Comparison of ENCODE assay signal across 9 cellular contexts in genomic region chr5:42950091-42950465, GRCh38.
DNase-seq lines count a peak whose midpoint lies in the region; ATAC-seq, FAIRE-seq and TF ChIP-seq lines count a peak whose summit lies in the region.
"Had no signal": no experiment of that assay in that cellular context is flagged by ENCODE, and none has a peak within 500 bp of the region (broad histone marks: within the 10 kb centered on the region; RNA-seq: fewer than 3 reads in every experiment).

No MANE protein-coding gene starts in this region.

- H3K36me3 ChIP-seq in ACC112 (ENCODE audit: insufficient read depth, low read length) (no peaks in the 10 kb centered on the region), HCT116 (ENCODE audit: control insufficient read depth in 1 of 2, insufficient read depth in 2 of 2, low read length in 2 of 2) (no peaks in the 10 kb centered on the region; a peak in 1 of 4 replicates), astrocyte (ENCODE audit: insufficient read depth, low read length) (no peaks in the 10 kb centered on the region), muscle layer of duodenum (ENCODE audit: control insufficient read depth in 1 of 2, insufficient read depth in 2 of 2, low read length in 2 of 2) (no peaks in the 10 kb centered on the region)

- intact Hi-C loops in HCT116 (cut with micrococcal nuclease): no loop called here

- H3K4me1 Mint-ChIP-seq in astrocyte (ENCODE audit: low read depth, unreplicated experiment): peaks cover 5% of the 10 kb centered on the region

- H3K4me2 ChIP-seq in HCT116 (ENCODE audit: low read length): peak overlapping the region; percentile 71
- peak overlapping the region; percentile 93 for H3K4me2 ChIP-seq in astrocyte (ENCODE audit: low read length)

- no peak for DNase-seq in HCT116 (ENCODE audit: low read depth, low spot score)
- DNase-seq in astrocyte (ENCODE audit: low read depth): no peak
- no peak for DNase-seq in stimulated activated CD4-positive, alpha-beta T cell treated with anti-CD3 and anti-CD28 coated beads, Interleukin-4, amount 100 ng/mL, for 4 hours
- DNase-seq in NCI-H510A (lab: John Stamatoyannopoulos, UW): no peak
- DNase-seq: NCI-H1417 treated with DMSO at 0.1 percent for 48 hours had no signal

- H3K4me1 ChIP-seq in ACC112 (ENCODE audit: control insufficient read depth, insufficient read depth, low read length, unreplicated experiment) (peaks cover 15% of the 10 kb centered on the region), HCT116 (ENCODE audit: control insufficient read depth in 1 of 2, insufficient read depth in 2 of 2, low read length in 2 of 2) (peaks cover 16 to 31% of the 10 kb centered on the region in 2 experiments), astrocyte (ENCODE audit: insufficient read depth, low read length) (peaks cover 21% of the 10 kb centered on the region), muscle layer of duodenum (ENCODE audit: control insufficient read depth in 1 of 2, insufficient read depth in 2 of 2, low read length in 2 of 2) (peaks cover 0 to 29% of the 10 kb centered on the region in 2 donors)

- H3K27ac ChIP-seq in ACC112 (ENCODE audit: low read depth, low read length) (peak overlapping the region; percentile 94), HCT116 (ENCODE audit: low read depth, low read length) (peak overlapping the region; percentile 93), astrocyte (ENCODE audit: low read depth, low read length) (peak overlapping the region; percentile 95), muscle layer of duodenum (ENCODE audit: low read length) (peak overlapping the region; percentile 80)

- TF ChIP-seq RAD21 in HCT116 (IDR thresholded peaks at IDR 0.05; ENCODE audit: low read depth): no peak

- no peak for ATAC-seq in HCT116
- ATAC-seq in HG02588 (IDR thresholded peaks at IDR 0.05; ENCODE audit: unreplicated experiment): no peak
- no peak for ATAC-seq in GM21390 (IDR thresholded peaks at IDR 0.05; ENCODE audit: unreplicated experiment)

- peak overlapping the region; percentile 54 for H3K9ac ChIP-seq in HCT116 (ENCODE audit: low read length)
- H3K9ac ChIP-seq in astrocyte (ENCODE audit: low read length): peak overlapping the region; percentile 85

- RAD21 ChIA-PET in HCT116 (lab: Charles Lee; ENCODE audit: low non-redundant PET in 1 of 2, low total read pairs in 2 of 2, uncharacterized antibody in 2 of 2, unreplicated experiment in 2 of 2): no interaction called here

- H3K79me2 ChIP-seq in ACC112 (ENCODE audit: control insufficient read depth, insufficient read depth, low read length, unreplicated experiment): no peaks in the 10 kb centered on the region
- no peaks in the 10 kb centered on the region for H3K79me2 ChIP-seq in HCT116 (ENCODE audit: insufficient read depth, low read length)
- peaks cover 35% of the 10 kb centered on the region for H3K79me2 ChIP-seq in astrocyte (ENCODE audit: insufficient read depth, low read length)

- H4K20me1 ChIP-seq in HCT116 (ENCODE audit: insufficient read depth): no peaks in the 10 kb centered on the region
- peaks cover 8% of the 10 kb centered on the region for H4K20me1 ChIP-seq in astrocyte (ENCODE audit: insufficient read depth, low read length)

- no peak for FAIRE-seq in astrocyte (lab: Jason Lieb, UNC)

- H3K4me3 ChIP-seq in ACC112 (ENCODE audit: low read depth, low read length) (peak overlapping the region; percentile 61), HCT116 (replicated peaks in 1 of 2; ENCODE audit: low read depth in 1 of 2, low read length in 2 of 2) (peak overlapping the region; percentile 10 to 43; a peak in 3 of 4 replicates), astrocyte (ENCODE audit: insufficient read depth, low read depth, low read length) (peak overlapping the region; percentile 41), muscle layer of duodenum (ENCODE audit: low read depth in 1 of 2, low read length in 2 of 2) (peak overlapping the region; percentile 63 to 65)

- TF ChIP-seq CTCF in HCT116 (IDR thresholded peaks at IDR 0.05 in 2 of 3, conservative IDR thresholded peaks at IDR 0.05 in 1 of 3; ENCODE audit: borderline replicate concordance in 1 of 3, insufficient read depth in 1 of 3, low read depth in 2 of 3, low read length in 2 of 3) (no peak), astrocyte (IDR thresholded peaks at IDR 0.05; ENCODE audit: insufficient read depth, low read depth, low read length) (no peak)

- H3K9me3 Mint-ChIP-seq in astrocyte (ENCODE audit: unreplicated experiment): peaks cover 11% of the 10 kb centered on the region

- BruUV-seq in HCT116 (replicated peaks; lab: Mats Ljungman, UMichigan): TSS peak; percentile 93

- POLR2A ChIA-PET in HCT116 (lab: Charles Lee): interaction anchor here (1.5 kb wide), 1 partner anchor 10 kb away, joined by 3 read pairs; no protein-coding TSS in a partner anchor

- peaks cover 6 to 28% of the 10 kb centered on the region in 2 experiments; a peak in 2 of 4 replicates for H3K9me3 ChIP-seq in HCT116 (ENCODE audit: control insufficient read depth in 1 of 2, insufficient read depth in 1 of 2, low read depth in 1 of 2, low read length in 2 of 2)
- peaks cover 16% of the 10 kb centered on the region for H3K9me3 ChIP-seq in astrocyte (ENCODE audit: insufficient read depth, low read depth, low read length)
- H3K9me3 ChIP-seq in muscle layer of duodenum (ENCODE audit: control insufficient read depth in 1 of 2, low read length in 2 of 2): peaks cover 5 to 6% of the 10 kb centered on the region in 2 donors

- TF ChIP-seq POLR2A in HCT116 (IDR thresholded peaks at IDR 0.05; ENCODE audit: borderline replicate concordance, extremely low read depth, insufficient read depth, insufficient read length): no peak

- H3K27me3 Mint-ChIP-seq in astrocyte (ENCODE audit: low read depth, unreplicated experiment): no peaks in the 10 kb centered on the region

- no peaks in the 10 kb centered on the region for H3K27me3 ChIP-seq in ACC112 (ENCODE audit: insufficient read depth, low read length)
- no peaks in the 10 kb centered on the region for H3K27me3 ChIP-seq in HCT116 (ENCODE audit: insufficient read depth, low read length)
- H3K27me3 ChIP-seq in astrocyte (ENCODE audit: insufficient read depth, low read length): no peaks in the 10 kb centered on the region
- H3K27me3 ChIP-seq in muscle layer of duodenum (ENCODE audit: low read depth, low read length): peaks cover 50% of the 10 kb centered on the region

- no peak overlapping the region for H3K27ac Mint-ChIP-seq in astrocyte (ENCODE audit: unreplicated experiment)

- H3K36me3 Mint-ChIP-seq in astrocyte (ENCODE audit: low read depth, unreplicated experiment): peaks cover 4% of the 10 kb centered on the region

- no peak overlapping the region for H3K4me3 Mint-ChIP-seq in astrocyte (ENCODE audit: unreplicated experiment)

- CTCF ChIA-PET in HCT116 (lab: Charles Lee): no interaction called here

- H3K9me2 ChIP-seq in HCT116 (ENCODE audit: insufficient read depth): no peaks in the 10 kb centered on the region

- H2AFZ ChIP-seq in ACC112 (ENCODE audit: low read length, unreplicated experiment) (peak overlapping the region; percentile 32), HCT116 (ENCODE audit: low read depth, low read length, poor library complexity, severe bottlenecking) (peak overlapping the region; percentile 70), astrocyte (ENCODE audit: low read depth, low read length) (peak overlapping the region; percentile 45)

TF ChIP-seq in HCT116, 20 proteins besides CTCF, POLR2A, EP300 and RAD21 (continues in another document):
- TF ChIP-seq SRF (IDR thresholded peaks at IDR 0.05; ENCODE audit: low read depth): no peak
- no peak for TF ChIP-seq EZH2 (IDR thresholded peaks at IDR 0.05)
- TF ChIP-seq TCF7L2 (IDR thresholded peaks at IDR 0.05; ENCODE audit: borderline replicate concordance, extremely low read depth, insufficient read depth, insufficient read length): no peak
- TF ChIP-seq SIN3A (IDR thresholded peaks at IDR 0.05; ENCODE audit: low read depth): no peak
- TF ChIP-seq ELF1 (IDR thresholded peaks at IDR 0.05; ENCODE audit: borderline replicate concordance, low read depth): no peak
- TF ChIP-seq, protein P1, sequence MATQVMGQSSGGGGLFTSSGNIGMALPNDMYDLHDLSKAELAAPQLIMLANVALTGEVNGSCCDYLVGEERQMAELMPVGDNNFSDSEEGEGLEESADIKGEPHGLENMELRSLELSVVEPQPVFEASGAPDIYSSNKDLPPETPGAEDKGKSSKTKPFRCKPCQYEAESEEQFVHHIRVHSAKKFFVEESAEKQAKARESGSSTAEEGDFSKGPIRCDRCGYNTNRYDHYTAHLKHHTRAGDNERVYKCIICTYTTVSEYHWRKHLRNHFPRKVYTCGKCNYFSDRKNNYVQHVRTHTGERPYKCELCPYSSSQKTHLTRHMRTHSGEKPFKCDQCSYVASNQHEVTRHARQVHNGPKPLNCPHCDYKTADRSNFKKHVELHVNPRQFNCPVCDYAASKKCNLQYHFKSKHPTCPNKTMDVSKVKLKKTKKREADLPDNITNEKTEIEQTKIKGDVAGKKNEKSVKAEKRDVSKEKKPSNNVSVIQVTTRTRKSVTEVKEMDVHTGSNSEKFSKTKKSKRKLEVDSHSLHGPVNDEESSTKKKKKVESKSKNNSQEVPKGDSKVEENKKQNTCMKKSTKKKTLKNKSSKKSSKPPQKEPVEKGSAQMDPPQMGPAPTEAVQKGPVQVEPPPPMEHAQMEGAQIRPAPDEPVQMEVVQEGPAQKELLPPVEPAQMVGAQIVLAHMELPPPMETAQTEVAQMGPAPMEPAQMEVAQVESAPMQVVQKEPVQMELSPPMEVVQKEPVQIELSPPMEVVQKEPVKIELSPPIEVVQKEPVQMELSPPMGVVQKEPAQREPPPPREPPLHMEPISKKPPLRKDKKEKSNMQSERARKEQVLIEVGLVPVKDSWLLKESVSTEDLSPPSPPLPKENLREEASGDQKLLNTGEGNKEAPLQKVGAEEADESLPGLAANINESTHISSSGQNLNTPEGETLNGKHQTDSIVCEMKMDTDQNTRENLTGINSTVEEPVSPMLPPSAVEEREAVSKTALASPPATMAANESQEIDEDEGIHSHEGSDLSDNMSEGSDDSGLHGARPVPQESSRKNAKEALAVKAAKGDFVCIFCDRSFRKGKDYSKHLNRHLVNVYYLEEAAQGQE (IDR thresholded peaks at IDR 0.05; ENCODE audit: low read depth): no peak
- TF ChIP-seq EGR1 (IDR thresholded peaks at IDR 0.05; ENCODE audit: low read depth): no peak
- TF ChIP-seq, protein P2, sequence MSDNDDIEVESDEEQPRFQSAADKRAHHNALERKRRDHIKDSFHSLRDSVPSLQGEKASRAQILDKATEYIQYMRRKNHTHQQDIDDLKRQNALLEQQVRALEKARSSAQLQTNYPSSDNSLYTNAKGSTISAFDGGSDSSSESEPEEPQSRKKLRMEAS (IDR thresholded peaks at IDR 0.05): no peak
- TF ChIP-seq POLR2AphosphoS5 (IDR thresholded peaks at IDR 0.05; ENCODE audit: low read depth, low read length): no peak
- no peak for TF ChIP-seq EZH2phosphoT487 (IDR thresholded peaks at IDR 0.05; ENCODE audit: borderline replicate concordance)
- no peak for TF ChIP-seq CEBPB (IDR thresholded peaks at IDR 0.05; ENCODE audit: low read depth)
- TF ChIP-seq JUND (IDR thresholded peaks at IDR 0.05): no peak
- no peak for TF ChIP-seq ZNF274 (IDR thresholded peaks at IDR 0.05; ENCODE audit: low read depth, low read length)
